Comparison of ENCODE assay signal across 1 cellular context in the genomic region with DNA sequence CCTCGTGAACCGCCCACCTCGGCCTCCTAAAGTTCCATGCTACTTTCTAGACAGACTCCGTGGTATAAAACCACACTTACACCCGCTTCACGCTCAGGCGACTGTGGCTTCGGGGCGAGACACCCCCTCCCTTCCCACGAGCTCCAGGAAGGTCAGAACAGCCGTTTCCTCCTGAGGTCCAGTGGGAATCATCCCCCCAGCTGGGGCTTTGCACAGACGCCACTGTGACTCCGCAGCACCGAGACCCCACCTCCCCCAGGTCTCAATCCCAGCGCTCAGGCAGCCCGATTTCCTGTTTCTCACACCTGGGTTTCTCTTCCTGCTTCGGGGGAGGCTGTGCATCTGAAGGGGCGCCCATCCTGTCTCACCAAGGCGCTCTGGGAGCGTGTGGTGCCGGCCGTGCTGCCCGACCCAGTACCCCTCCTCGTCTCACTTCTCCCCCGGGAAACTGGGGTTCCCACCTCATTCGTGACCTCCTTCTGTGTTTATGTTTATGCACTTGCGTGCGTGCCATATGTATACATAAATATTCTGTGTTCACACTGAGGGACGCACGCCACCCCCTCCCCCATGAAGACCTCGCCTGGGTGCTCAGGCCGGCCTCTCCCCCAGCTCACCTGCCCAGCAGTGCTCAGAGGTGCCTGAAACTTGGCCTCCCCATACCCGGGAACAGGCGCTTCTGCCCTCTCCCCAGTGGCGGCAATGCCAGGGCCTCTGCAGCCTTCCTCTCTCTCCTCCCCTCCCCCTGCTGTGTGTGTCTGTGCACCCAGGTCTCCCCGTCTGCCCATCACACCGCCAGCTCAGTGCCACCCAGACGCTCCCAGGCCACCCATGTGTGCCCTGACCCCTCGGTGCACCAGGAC.
A peak's percentile ranks its signal among the peaks of the same experiment; 100 is the strongest.
TF ChIP-seq lines count a peak whose summit lies in the region.

No MANE protein-coding gene starts in this region.

TF ChIP-seq in K562, 482 proteins besides CTCF, POLR2A, EP300 and RAD21:
- TF ChIP-seq MEF2A (IDR thresholded peaks at IDR 0.05; ENCODE audit: control insufficient read depth, low read depth, low read length) (no peak), ZNF354B (CRISPR knock-in tag; IDR thresholded peaks at IDR 0.05) (no peak), POLR2G (IDR thresholded peaks at IDR 0.05; ENCODE audit: low read depth, low read length) (peak; percentile 45; the same call in 1 of the 2 replicates)
